In genomic region chr10:118769898-118770600, GRCh38 we compare ENCODE assay signal across 29 cellular contexts.
"Had no signal": no experiment of that assay in that cellular context is flagged by ENCODE, and none has a peak within 500 bp of the region (broad histone marks: within the 10 kb centered on the region; RNA-seq: fewer than 3 reads in every experiment).

No MANE protein-coding gene starts in this region.

- H3K4me1 Mint-ChIP-seq: activated CD4-positive, alpha-beta memory T cell treated with anti-CD3 and anti-CD28 coated beads, Interleukin-2, amount 10 ng/mL, durations not matched to agents 7 days and 5 days; activated naive CD8-positive, alpha-beta T cell treated with anti-CD3 and anti-CD28 coated beads for 36 hours had no signal

- H3K27me3 Mint-ChIP-seq: activated CD4-positive, alpha-beta memory T cell treated with anti-CD3 and anti-CD28 coated beads, Interleukin-2, amount 10 ng/mL, durations not matched to agents 7 days and 5 days; activated naive CD8-positive, alpha-beta T cell treated with anti-CD3 and anti-CD28 coated beads for 36 hours had no signal

- H3K27ac Mint-ChIP-seq: activated CD4-positive, alpha-beta memory T cell treated with anti-CD3 and anti-CD28 coated beads, Interleukin-2, amount 10 ng/mL, durations not matched to agents 7 days and 5 days; activated naive CD8-positive, alpha-beta T cell treated with anti-CD3 and anti-CD28 coated beads for 36 hours; activated T-helper 1 cell treated with anti-CD3 and anti-CD28 coated beads, Interleukin-12 subunit alpha, Interleukin-12 subunit beta, Interleukin-2, Interleukin-4 antibody, amounts not matched to agents 30 ng/mL and 10 ng/mL and 1 ng/mL, durations not matched to agents 14 hours and 24 hours and 36 hours had no signal

- H3K4me3 ChIP-seq: cardiac muscle cell, PC-9 had no signal

- H3K4me2 ChIP-seq: PC-9 had no signal

- H3K36me3 ChIP-seq: brain microvascular endothelial cell, cardiac muscle cell, WERI-Rb-1 had no signal

- H3K9me3 Mint-ChIP-seq: activated CD4-positive, alpha-beta memory T cell treated with anti-CD3 and anti-CD28 coated beads, Interleukin-2, amount 10 ng/mL, durations not matched to agents 7 days and 5 days; activated naive CD8-positive, alpha-beta T cell treated with anti-CD3 and anti-CD28 coated beads for 36 hours; activated T-cell treated with anti-CD3 and anti-CD28 coated beads, Interleukin-2, amount 50 U/mL, for 4 hours; activated T-helper 1 cell treated with anti-CD3 and anti-CD28 coated beads, Interleukin-12 subunit alpha, Interleukin-12 subunit beta, Interleukin-2, Interleukin-4 antibody, amounts not matched to agents 30 ng/mL and 10 ng/mL and 1 ng/mL, durations not matched to agents 14 hours and 24 hours and 36 hours had no signal

- H3K27me3 ChIP-seq: brain microvascular endothelial cell, cardiac muscle cell had no signal

- H3K4me3 Mint-ChIP-seq: activated CD4-positive, alpha-beta memory T cell treated with anti-CD3 and anti-CD28 coated beads, Interleukin-2, amount 10 ng/mL, durations not matched to agents 7 days and 5 days; activated naive CD8-positive, alpha-beta T cell treated with anti-CD3 and anti-CD28 coated beads for 36 hours; activated T-cell treated with anti-CD3 and anti-CD28 coated beads, Interleukin-2, amount 50 U/mL, for 4 hours; activated T-helper 1 cell treated with anti-CD3 and anti-CD28 coated beads, Interleukin-12 subunit alpha, Interleukin-12 subunit beta, Interleukin-2, Interleukin-4 antibody, amounts not matched to agents 30 ng/mL and 10 ng/mL and 1 ng/mL, durations not matched to agents 14 hours and 24 hours and 36 hours had no signal

- H3K36me3 Mint-ChIP-seq: activated naive CD8-positive, alpha-beta T cell treated with anti-CD3 and anti-CD28 coated beads for 36 hours had no signal

- DNase-seq: activated CD4-positive, alpha-beta memory T cell treated with anti-CD3 and anti-CD28 coated beads, Interleukin-2, amount 10 ng/mL, durations not matched to agents 7 days and 5 days; activated CD4-positive, alpha-beta T cell treated with anti-CD3 and anti-CD28 coated beads for 1 hour; activated CD4-positive, alpha-beta T cell treated with anti-CD3 and anti-CD28 coated beads for 48 hours; activated CD4-positive, CD25-positive, alpha-beta regulatory T cell; activated CD8-positive, alpha-beta memory T cell treated with anti-CD3 and anti-CD28 coated beads for 24 hours; activated naive CD4-positive, alpha-beta T cell treated with anti-CD3 and anti-CD28 coated beads, Interleukin-2, amount 50 U/mL, for 16 hours; activated naive CD8-positive, alpha-beta T cell treated with anti-CD3 and anti-CD28 coated beads for 36 hours; activated T-cell treated with anti-CD3 and anti-CD28 coated beads, Interleukin-2, amount 50 U/mL, for 4 hours; amniotic stem cell; aorta; brain microvascular endothelial cell; cerebellar nuclear complex; NCI-H1105 treated with DMSO at 0.1 percent for 48 hours; NCI-H1436; NCI-H1694; NCI-H1930; NCI-H2081 treated with DMSO at 0.1 percent for 48 hours; NCI-H226; NCI-H446 treated with DMSO at 0.1 percent for 48 hours; NCI-H524; NCI-H69; Right ventricle myocardium superior; SW 1271; T-helper 1 cell; T1000; WERI-Rb-1 had no signal

- H3K27ac ChIP-seq: brain microvascular endothelial cell, cardiac muscle cell, WERI-Rb-1 had no signal

- ATAC-seq: activated T-cell treated with anti-CD3 and anti-CD28 coated beads, Interleukin-2, amount 50 U/mL, for 4 hours had no signal
